Comparison of ENCODE assay signal across 13 cellular contexts in genomic region chr9:130780415-130780814, GRCh38. TPM values are rescaled to one million over a fixed set of nuclear protein-coding genes. Genes with fewer than 3 reads are reported as not detected.
DNase-seq lines count a peak whose midpoint lies in the region; ATAC-seq and TF ChIP-seq lines count a peak whose summit lies in the region.
"Had no signal": no experiment of that assay in that cellular context is flagged by ENCODE, and none has a peak within 500 bp of the region (broad histone marks: within the 10 kb centered on the region; RNA-seq: fewer than 3 reads in every experiment).

No MANE protein-coding gene starts in this region.

- no peak overlapping the region for H3K4ac ChIP-seq in H9 (ENCODE audit: low read depth, low read length)

- H4K8ac ChIP-seq in H9 (replicated peaks; ENCODE audit: insufficient read length, low read depth, low read length) = no peak overlapping the region

- no peak overlapping the region for H2AK5ac ChIP-seq in H9 (ENCODE audit: insufficient read length, low read length)

- H3T11ph ChIP-seq in H9 (ENCODE audit: low read length) = no peak overlapping the region

- H3K18ac ChIP-seq in H9 (ENCODE audit: insufficient read length, low read depth, low read length) = no peak overlapping the region

- H3K27ac ChIP-seq in H9 (ENCODE audit: insufficient read length, low read depth, low read length) (no peak overlapping the region), coronary artery (peak overlapping the region; percentile 91 to 95), lung (ENCODE audit: low read depth in 1 of 2, low read length in 1 of 2) (peak overlapping the region; percentile 65 to 80), stomach smooth muscle (ENCODE audit: low read length) (peak overlapping the region; percentile 99)

- H3K56ac ChIP-seq in H9 (ENCODE audit: insufficient read length, low read depth, low read length) = no peak overlapping the region

- H3K4me1 ChIP-seq in H9 (ENCODE audit: insufficient read depth, low read length) (no peaks in the 10 kb centered on the region), lung (ENCODE audit: control insufficient read depth in 2 of 2, insufficient read depth in 2 of 2, low read length in 2 of 2) (peaks cover 6 to 11% of the 10 kb centered on the region in 2 donors), stomach smooth muscle (ENCODE audit: control insufficient read depth, insufficient read depth, low read length) (peaks cover 31% of the 10 kb centered on the region)

- H3K9ac ChIP-seq in H9 (ENCODE audit: extremely low read depth, insufficient read length, low read length) = no peak overlapping the region
- peak overlapping the region; percentile 87 to 93 for H3K9ac ChIP-seq in stomach smooth muscle (ENCODE audit: low read length in 2 of 2)

- no peak overlapping the region for H3K4me3 Mint-ChIP-seq in H9
- no peak overlapping the region for H3K4me3 Mint-ChIP-seq in activated CD8-positive, alpha-beta T cell treated with anti-CD3 and anti-CD28 coated beads, Interleukin-2, amount 10 ng/mL, durations not matched to agents 7 days and 5 days
- H3K4me3 Mint-ChIP-seq: CD4-positive, alpha-beta memory T cell; dendritic cell treated with granulocyte-macrophage colony-stimulating factor and Interleukin-4, amounts not matched to agents 40 ng/mL and 50 ng/mL, for 4 days had no signal

- no peak for TF ChIP-seq CTCF in H9 (conservative IDR thresholded peaks at IDR 0.05)
- no peak for TF ChIP-seq CTCF in coronary artery (IDR thresholded peaks at IDR 0.05)
- no peak for TF ChIP-seq CTCF in lung (IDR thresholded peaks at IDR 0.05; ENCODE audit: control extremely low read depth, extremely low read depth)

- POLR2A ChIA-PET in activated CD8-positive, alpha-beta T cell treated with anti-CD3 and anti-CD28 coated beads, Interleukin-2, amount 10 ng/mL, durations not matched to agents 7 days and 5 days (lab: Charles Lee) = no interaction called here

- no peaks in the 10 kb centered on the region for H3K9me3 ChIP-seq in H9 (ENCODE audit: control insufficient read depth, low read depth, low read length)
- no peaks in the 10 kb centered on the region for H3K9me3 ChIP-seq in lung (ENCODE audit: control insufficient read depth in 2 of 2, insufficient read depth in 1 of 2, low read length in 1 of 2)
- H3K9me3 ChIP-seq in stomach smooth muscle (ENCODE audit: control insufficient read depth in 2 of 2, low read length in 2 of 2) = no peaks in the 10 kb centered on the region

- CTCF ChIA-PET in activated CD8-positive, alpha-beta T cell treated with anti-CD3 and anti-CD28 coated beads, Interleukin-2, amount 10 ng/mL, durations not matched to agents 7 days and 5 days (lab: Charles Lee) = no interaction called here

- no peak overlapping the region for H2BK20ac ChIP-seq in H9 (ENCODE audit: low read depth, low read length, poor library complexity, severe bottlenecking)

- H2BK12ac ChIP-seq in H9 (ENCODE audit: insufficient read length, low read depth, low read length) = no peak overlapping the region

- peaks cover 5 to 6% of the 10 kb centered on the region in 2 experiments for H3K9me3 Mint-ChIP-seq in H9
- peaks cover 6% of the 10 kb centered on the region for H3K9me3 Mint-ChIP-seq in activated CD8-positive, alpha-beta T cell treated with anti-CD3 and anti-CD28 coated beads, Interleukin-2, amount 10 ng/mL, durations not matched to agents 7 days and 5 days (ENCODE audit: insufficient read depth)

- no peak overlapping the region for H4K5ac ChIP-seq in H9 (ENCODE audit: insufficient read length, low read depth, low read length)

- no peak overlapping the region for H3K4me2 ChIP-seq in H9 (ENCODE audit: insufficient read depth, insufficient read length, low read length)

- no peak overlapping the region for H3K23ac ChIP-seq in H9 (ENCODE audit: insufficient read length, low read depth, low read length)

- WGBS in H9 (ENCODE audit: extremely low coverage, insufficient read length, low lambda C conversion rate) = no CpG with 5 or more reads among the region's 4 CpGs
- WGBS in lung, 2 donors = 67 to 87% methylated on average over 4 of the region's 4 CpGs

- H2AFZ ChIP-seq in H9 (ENCODE audit: low read length) = no peak overlapping the region

- no peaks in the 10 kb centered on the region for H3K23me2 ChIP-seq in H9 (ENCODE audit: insufficient read length, low read depth, low read length, poor library complexity, severe bottlenecking)

- H3K4me3 ChIP-seq in coronary artery = peak overlapping the region; percentile 63
- H3K4me3 ChIP-seq in lung = no peak overlapping the region
- peak overlapping the region; percentile 60 to 66 for H3K4me3 ChIP-seq in stomach smooth muscle (ENCODE audit: low read length in 2 of 2)

- H3K79me1 ChIP-seq in H9 (ENCODE audit: insufficient read depth, low read depth, low read length, poor library complexity, severe bottlenecking) = peaks cover 4% of the 10 kb centered on the region

- no peaks in the 10 kb centered on the region for H3K27me3 ChIP-seq in H9 (ENCODE audit: insufficient read depth, low read length)
- H3K27me3 ChIP-seq in lung (ENCODE audit: control insufficient read depth, insufficient read depth) = no peaks in the 10 kb centered on the region
- no peaks in the 10 kb centered on the region for H3K27me3 ChIP-seq in stomach smooth muscle (ENCODE audit: control insufficient read depth in 1 of 2, insufficient read depth in 2 of 2, low read length in 2 of 2)

- H3K14ac ChIP-seq in H9 (ENCODE audit: insufficient read depth, low read length) = no peak overlapping the region

- no peak for DNase-seq in H9
- no peak for DNase-seq in coronary artery (ENCODE audit: low spot score)
- no peak for DNase-seq in lung (ENCODE audit: low spot score)
- no peak for DNase-seq in activated CD8-positive, alpha-beta memory T cell treated with anti-CD3 and anti-CD28 coated beads, Interleukin-2, amount 50 U/mL, for 4 hours
- no peak for DNase-seq in activated CD8-positive, alpha-beta T cell treated with anti-CD3 and anti-CD28 coated beads, Interleukin-2, amount 10 ng/mL, durations not matched to agents 7 days and 5 days
- DNase-seq: activated CD4-positive, CD25-positive, alpha-beta regulatory T cell treated with anti-CD3 and anti-CD28 coated beads, Interleukin-2, amount 50 U/mL, for 72 hours; CD4-positive, alpha-beta memory T cell; NCI-H1092 treated with DMSO at 0.1 percent for 48 hours; NCI-H526 had no signal

- H3K27ac Mint-ChIP-seq in H9 = peak overlapping the region in 2 of 3 experiments; percentile 25 to 52; a peak in 2 of 7 replicates
- H3K27ac Mint-ChIP-seq in activated CD8-positive, alpha-beta T cell treated with anti-CD3 and anti-CD28 coated beads, Interleukin-2, amount 10 ng/mL, durations not matched to agents 7 days and 5 days = no peak overlapping the region
- H3K27ac Mint-ChIP-seq: CD4-positive, alpha-beta memory T cell; dendritic cell treated with granulocyte-macrophage colony-stimulating factor and Interleukin-4, amounts not matched to agents 40 ng/mL and 50 ng/mL, for 4 days had no signal

- no peaks in the 10 kb centered on the region for H3K27me3 Mint-ChIP-seq in H9 (ENCODE audit: low read depth)
- no peaks in the 10 kb centered on the region for H3K27me3 Mint-ChIP-seq in activated CD8-positive, alpha-beta T cell treated with anti-CD3 and anti-CD28 coated beads, Interleukin-2, amount 10 ng/mL, durations not matched to agents 7 days and 5 days (ENCODE audit: low read depth)
- H3K27me3 Mint-ChIP-seq: CD4-positive, alpha-beta memory T cell; dendritic cell treated with granulocyte-macrophage colony-stimulating factor and Interleukin-4, amounts not matched to agents 40 ng/mL and 50 ng/mL, for 4 days had no signal

- H2BK15ac ChIP-seq in H9 (ENCODE audit: low read depth, low read length) = no peak overlapping the region

- H3K36me3 ChIP-seq in lung (ENCODE audit: control insufficient read depth in 2 of 2, insufficient read depth in 2 of 2, low read length in 2 of 2) = no peaks in the 10 kb centered on the region
- H3K36me3 ChIP-seq in stomach smooth muscle (ENCODE audit: control insufficient read depth in 2 of 2, insufficient read depth in 2 of 2, low read length in 2 of 2) = no peaks in the 10 kb centered on the region

- no peak overlapping the region for H2BK5ac ChIP-seq in H9 (ENCODE audit: insufficient read length, low read length)

- H3K36me3 Mint-ChIP-seq in H9 (ENCODE audit: insufficient read depth in 1 of 3, low read depth in 3 of 3) = peaks cover 2 to 9% (median 7%) of the 10 kb centered on the region in 3 experiments; a peak in 3 of 7 replicates
- H3K36me3 Mint-ChIP-seq in activated CD8-positive, alpha-beta T cell treated with anti-CD3 and anti-CD28 coated beads, Interleukin-2, amount 10 ng/mL, durations not matched to agents 7 days and 5 days (ENCODE audit: low read depth) = peaks cover 3% of the 10 kb centered on the region

- no peaks in the 10 kb centered on the region for H4K20me1 ChIP-seq in H9 (ENCODE audit: control insufficient read depth, insufficient read depth, insufficient read length)

- ATAC-seq in lung (ENCODE audit: insufficient read depth, low FRiP score) (no peak), GM21447 (IDR thresholded peaks at IDR 0.05; ENCODE audit: unreplicated experiment) (no peak), GM18868 (IDR thresholded peaks at IDR 0.05; ENCODE audit: unreplicated experiment) (no peak)
- no peak for ATAC-seq in activated CD8-positive, alpha-beta T cell treated with anti-CD3 and anti-CD28 coated beads, Interleukin-2, amount 10 ng/mL, durations not matched to agents 7 days and 5 days

- H4K91ac ChIP-seq in H9 (ENCODE audit: insufficient read length, low read depth, low read length) = no peak overlapping the region

- H2BK120ac ChIP-seq in H9 (ENCODE audit: low read depth, low read length, poor library complexity, severe bottlenecking) = no peak overlapping the region

- H3K79me2 ChIP-seq in H9 (ENCODE audit: insufficient read depth, low read length) = no peaks in the 10 kb centered on the region

- H3K4me1 Mint-ChIP-seq in H9 = peaks cover 6 to 9% of the 10 kb centered on the region in 2 experiments; a peak in 3 of 4 replicates
- H3K4me1 Mint-ChIP-seq in activated CD8-positive, alpha-beta T cell treated with anti-CD3 and anti-CD28 coated beads, Interleukin-2, amount 10 ng/mL, durations not matched to agents 7 days and 5 days (ENCODE audit: low read depth) = no peaks in the 10 kb centered on the region

RNA-seq across cellular contexts. Expression of gene ABL1, which starts 54.6 kb away (rescaled TPM):
- total RNA-seq in H9 (2021) (79.4 and 83.6 TPM in 2 replicates), lung (10 to 100 TPM; 47.1 to 60.0 TPM)
- polyA plus RNA-seq in lung = 10 to 100 TPM; 23.3 to 28.3 TPM
- total RNA-seq in activated CD8-positive, alpha-beta T cell treated with anti-CD3 and anti-CD28 coated beads, Interleukin-2, amount 10 ng/mL, durations not matched to agents 7 days and 5 days = 10 to 100 TPM; 31.7 to 34.1 TPM
